In genomic region chr12:13004986-13005385, GRCh38 we compare ENCODE assay signal across 25 cellular contexts. TPM values are rescaled to one million over a fixed set of nuclear protein-coding genes. Genes with fewer than 3 reads are reported as not detected.
DNase-seq lines count a peak whose midpoint lies in the region; ATAC-seq, FAIRE-seq and TF ChIP-seq lines count a peak whose summit lies in the region.
"Had no signal": no experiment of that assay in that cellular context is flagged by ENCODE, and none has a peak within 500 bp of the region (broad histone marks: within the 10 kb centered on the region; RNA-seq: fewer than 3 reads in every experiment).

No MANE protein-coding gene starts in this region.

- H3K9me3 ChIP-seq in CD4-positive, alpha-beta T cell (ENCODE audit: control insufficient read depth, low read length), result no peaks in the 10 kb centered on the region
- H3K9me3 ChIP-seq in HEK293 (ENCODE audit: control insufficient read depth, insufficient read depth, low read depth, low read length) (no peaks in the 10 kb centered on the region), pancreas (no peaks in the 10 kb centered on the region)
- H3K9me3 ChIP-seq: BLaER1 had no signal

- no peaks in the 10 kb centered on the region for H3K4me1 ChIP-seq in HEK293 (ENCODE audit: control insufficient read depth, insufficient read depth, low read length)
- H3K4me1 ChIP-seq in pancreas, result peaks cover 0 to 5% (median 0%) of the 10 kb centered on the region in 3 donors

- intact Hi-C loops in CD4-positive, alpha-beta T cell (cut with DNase I, micrococcal nuclease), result loop anchor here (5.0 to 10.0 kb wide), 4 partner anchors 207 to 1830 kb away; partner anchors contain the start of genes APOLD1 (in 1 of the 2), BORCS5 (in 1 of the 2) and SMIM10L1 (in 1 of the 2)
- intact Hi-C loops in pancreas (cut with DNase I), result no loop called here

- CTCF ChIA-PET in CD4-positive, alpha-beta T cell (lab: Charles Lee), result interaction anchor here (1.0 kb wide), 1 partner anchor 214 kb away, joined by 4 read pairs; no protein-coding TSS in a partner anchor
- CTCF ChIA-PET in HEK293 (lab: Yijun Ruan, JAX), result interaction anchor here (0.6 to 1.1 kb wide), 4 partner anchors 19 to 806 kb away, joined by 3 to 5 read pairs (median 3); no protein-coding TSS in a partner anchor

- H3K27me3 ChIP-seq in CD4-positive, alpha-beta T cell (ENCODE audit: control insufficient read depth, insufficient read depth, low read length), result no peaks in the 10 kb centered on the region
- H3K27me3 ChIP-seq in pancreas, result no peaks in the 10 kb centered on the region

- H3K4me1 Mint-ChIP-seq in CD4-positive, alpha-beta T cell (ENCODE audit: low read depth), result peaks cover 13% of the 10 kb centered on the region
- peaks cover 10% of the 10 kb centered on the region for H3K4me1 Mint-ChIP-seq in nephron
- H3K4me1 Mint-ChIP-seq in stimulated activated memory B cell treated with anti-CD40 and anti-IgM and Interleukin-4, amounts not matched to agents 10 μg/mL and 1 μg/mL and 100 μg/mL, for 72 hours, result peaks cover 11% of the 10 kb centered on the region

- ATAC-seq in CD4-positive, alpha-beta T cell (ENCODE audit: poor library complexity), result no peak
- ATAC-seq in stimulated activated memory B cell treated with anti-CD40 and anti-IgM and Interleukin-4, amounts not matched to agents 10 μg/mL and 1 μg/mL and 100 μg/mL, for 72 hours, result no peak
- ATAC-seq in pancreas, result no peak
- ATAC-seq: GM12878, HCT116 had no signal

- H3K27ac ChIP-seq in CD4-positive, alpha-beta T cell (ENCODE audit: low read depth, low read length), result no peak overlapping the region
- H3K27ac ChIP-seq in HEK293 (ENCODE audit: extremely low read depth, low read depth, low read length) (no peak overlapping the region), VCaP (peak overlapping the region; percentile 29; the same call in 1 of the 2 replicates), pancreas (no peak overlapping the region)
- H3K27ac ChIP-seq: 22Rv1, BLaER1, C4-2B had no signal

- no peak for TF ChIP-seq CTCF in CD4-positive, alpha-beta T cell (IDR thresholded peaks at IDR 0.05)
- TF ChIP-seq CTCF in HEK293 (tag by site-specific recombination; IDR thresholded peaks at IDR 0.05) (no peak), VCaP (conservative IDR thresholded peaks at IDR 0.05) (no peak), nephron (IDR thresholded peaks at IDR 0.05; ENCODE audit: unreplicated experiment in 3 of 3) (no peak), pancreas (IDR thresholded peaks at IDR 0.05) (no peak)

- H3K36me3 Mint-ChIP-seq in CD4-positive, alpha-beta T cell (ENCODE audit: low read depth), result peaks cover 11% of the 10 kb centered on the region
- peaks cover 4% of the 10 kb centered on the region for H3K36me3 Mint-ChIP-seq in nephron (ENCODE audit: low read depth)
- no peaks in the 10 kb centered on the region for H3K36me3 Mint-ChIP-seq in stimulated activated memory B cell treated with anti-CD40 and anti-IgM and Interleukin-4, amounts not matched to agents 10 μg/mL and 1 μg/mL and 100 μg/mL, for 72 hours
- H3K36me3 Mint-ChIP-seq: CD4-positive, CD25-positive, alpha-beta regulatory T cell had no signal

- no peak overlapping the region for H3K4me3 ChIP-seq in HEK293 (ENCODE audit: low read depth, low read length)
- H3K4me3 ChIP-seq in pancreas, result no peak overlapping the region
- H3K4me3 ChIP-seq: BLaER1, GM12878 had no signal

- POLR2A ChIA-PET in CD4-positive, alpha-beta T cell (lab: Charles Lee), result no interaction called here
- POLR2A ChIA-PET in HEK293 (lab: Yijun Ruan, JAX), result no interaction called here

- H3K27me3 Mint-ChIP-seq in CD4-positive, alpha-beta T cell, result no peaks in the 10 kb centered on the region
- H3K27me3 Mint-ChIP-seq in nephron (ENCODE audit: low read depth), result peaks cover 8% of the 10 kb centered on the region
- no peaks in the 10 kb centered on the region for H3K27me3 Mint-ChIP-seq in stimulated activated memory B cell treated with anti-CD40 and anti-IgM and Interleukin-4, amounts not matched to agents 10 μg/mL and 1 μg/mL and 100 μg/mL, for 72 hours
- H3K27me3 Mint-ChIP-seq: B cell had no signal

- no peak for FAIRE-seq in pancreas (lab: Jason Lieb, UNC)
- FAIRE-seq: A204.1, D721Med, GM12878, GM19239 had no signal

- no peaks in the 10 kb centered on the region for H3K9me3 Mint-ChIP-seq in CD4-positive, alpha-beta T cell
- no peaks in the 10 kb centered on the region for H3K9me3 Mint-ChIP-seq in nephron
- no peaks in the 10 kb centered on the region for H3K9me3 Mint-ChIP-seq in stimulated activated memory B cell treated with anti-CD40 and anti-IgM and Interleukin-4, amounts not matched to agents 10 μg/mL and 1 μg/mL and 100 μg/mL, for 72 hours
- H3K9me3 Mint-ChIP-seq: CD8-positive, alpha-beta memory T cell; HFFc6 had no signal

- no peak for DNase-seq in CD4-positive, alpha-beta T cell
- DNase-seq in NCI-H526 (lab: John Stamatoyannopoulos, UW) (no peak), pancreas (no peak)
- DNase-seq in central memory CD4-positive, alpha-beta T cell, result no peak
- DNase-seq: CD4-positive, CD25-positive, alpha-beta regulatory T cell; CD8-positive, alpha-beta memory T cell; DMS 273 treated with DMSO at 0.1 percent for 48 hours; EL; GDM1; GOT3; HFFc6 had no signal

- H3K27ac Mint-ChIP-seq in CD4-positive, alpha-beta T cell, result peak overlapping the region; percentile 8
- H3K27ac Mint-ChIP-seq in nephron, result no peak overlapping the region
- H3K27ac Mint-ChIP-seq in stimulated activated memory B cell treated with anti-CD40 and anti-IgM and Interleukin-4, amounts not matched to agents 10 μg/mL and 1 μg/mL and 100 μg/mL, for 72 hours, result no peak overlapping the region
- H3K27ac Mint-ChIP-seq: B cell; CD4-positive, CD25-positive, alpha-beta regulatory T cell; CD8-positive, alpha-beta memory T cell; HFFc6 had no signal

- H3K36me3 ChIP-seq in HEK293 (ENCODE audit: control insufficient read depth in 2 of 2, insufficient read depth in 1 of 2, low read length in 2 of 2), result no peaks in the 10 kb centered on the region
- no peaks in the 10 kb centered on the region for H3K36me3 ChIP-seq in pancreas
- H3K36me3 ChIP-seq: BLaER1 had no signal

- H3K4me3 Mint-ChIP-seq in CD4-positive, alpha-beta T cell, result peak overlapping the region; percentile 73
- peak overlapping the region; percentile 20 to 73 (median 55) for H3K4me3 Mint-ChIP-seq in nephron
- no peak overlapping the region for H3K4me3 Mint-ChIP-seq in stimulated activated memory B cell treated with anti-CD40 and anti-IgM and Interleukin-4, amounts not matched to agents 10 μg/mL and 1 μg/mL and 100 μg/mL, for 72 hours
- H3K4me3 Mint-ChIP-seq: B cell, HFFc6 had no signal

- WGBS in pancreas, 2 donors, result 35 to 41% methylated on average over 3 of the region's 3 CpGs

TF ChIP-seq in HEK293, 187 proteins besides CTCF, POLR2A, EP300 and RAD21:
- TF ChIP-seq ZNF121 (tag by site-specific recombination; IDR thresholded peaks at IDR 0.05), result peak; percentile 67; the same call in 1 of the 2 replicates
- TF ChIP-seq ZBTB8A (tag by site-specific recombination; IDR thresholded peaks at IDR 0.05), result no peak

RNA-seq across cellular contexts. Expression of gene HEBP1, which starts 4.9 kb away (rescaled TPM):
- total RNA-seq in CD4-positive, alpha-beta T cell, result 10 to 100 TPM; 11.9 to 12.5 TPM
- 10 to 100 TPM; 37.4 to 57.6 (median 49.1) TPM for total RNA-seq in pancreas
- 10 to 100 TPM; 25.8 to 41.6 TPM for polyA plus RNA-seq in pancreas

RNA-seq across cellular contexts. Expression of gene FAM234B, which starts 39.2 kb away (rescaled TPM):
- total RNA-seq in CD4-positive, alpha-beta T cell, result 1 to 10 TPM; 3.0 to 3.2 TPM
- total RNA-seq in pancreas, result 1 to 10 TPM; 3.5 to 4.6 (median 4.0) TPM
- polyA plus RNA-seq in pancreas, result 1 to 10 TPM; 1.1 to 2.3 TPM

RNA-seq across cellular contexts. Expression of gene GPRC5D, which starts 53.0 kb away (rescaled TPM):
- total RNA-seq in CD4-positive, alpha-beta T cell, result not detected
- total RNA-seq in pancreas, result under 1 TPM in 1 of 6 donors, not detected in 5; 0.24 TPM
- polyA plus RNA-seq in pancreas, result under 1 TPM; 0.33 to 0.42 TPM
- total RNA-seq: CD4-positive, CD25-positive, alpha-beta regulatory T cell; CD8-positive, alpha-beta memory T cell; HFFc6 had no signal
- polyA plus RNA-seq: AG04450 had no signal

Comparison
In these comparisons a context has a peak if more than half of its experiments do, and no peak if none do; other contexts are left out.
1. intact Hi-C loops: an anchor here in CD4-positive, alpha-beta T cell (5.0 to 10.0 kb wide); none called in pancreas.